In the genomic region with DNA sequence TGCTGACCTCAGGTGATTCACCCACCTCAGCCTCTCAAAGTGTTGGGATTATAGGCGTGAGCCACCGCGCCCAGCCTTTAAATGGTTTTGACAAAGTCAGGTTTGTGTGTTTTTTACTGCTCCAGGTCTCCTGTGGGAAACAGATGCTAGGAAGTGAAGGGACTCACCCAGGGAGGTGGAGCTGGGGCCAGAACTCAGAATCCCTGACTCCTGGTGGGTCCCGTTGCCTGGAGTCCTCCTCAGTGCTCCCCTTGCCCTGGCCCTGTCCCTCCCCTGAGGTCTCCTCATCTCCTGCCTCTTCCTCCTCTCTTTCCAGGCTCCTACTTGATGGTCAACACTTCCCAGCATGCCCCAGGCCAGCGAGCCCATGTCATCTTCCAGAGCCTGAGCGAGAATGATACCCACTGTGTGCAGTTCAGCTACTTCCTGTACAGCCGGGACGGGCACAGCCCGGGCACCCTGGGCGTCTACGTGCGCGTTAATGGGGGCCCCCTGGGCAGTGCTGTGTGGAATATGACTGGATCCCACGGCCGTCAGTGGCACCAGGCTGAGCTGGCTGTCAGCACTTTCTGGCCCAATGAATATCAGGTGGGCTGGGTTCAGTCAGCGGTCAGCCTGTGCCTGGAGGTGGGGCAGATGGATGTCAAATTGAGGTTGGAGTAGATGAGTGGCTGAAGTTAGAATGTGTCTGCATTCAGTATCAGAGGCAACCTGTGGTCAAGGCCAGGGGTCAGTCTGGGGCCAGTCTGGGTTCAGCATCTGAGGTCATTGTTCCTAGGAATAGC, we compare ENCODE assay signal across 17 cellular contexts. TPM values are rescaled to one million over a fixed set of nuclear protein-coding genes. Genes with fewer than 3 reads are reported as not detected.
DNase-seq lines count a peak whose midpoint lies in the region; ATAC-seq, FAIRE-seq and TF ChIP-seq lines count a peak whose summit lies in the region.
"Had no signal": no experiment of that assay in that cellular context is flagged by ENCODE, and none has a peak within 500 bp of the region (broad histone marks: within the 10 kb centered on the region; RNA-seq: fewer than 3 reads in every experiment).

No MANE protein-coding gene starts in this region.

- H3K27ac ChIP-seq in HEK293 (ENCODE audit: extremely low read depth, low read depth, low read length), result no peak overlapping the region
- H3K27ac ChIP-seq in naive thymus-derived CD4-positive, alpha-beta T cell (ENCODE audit: low read depth, low read length), result no peak overlapping the region
- H3K27ac ChIP-seq: SK-N-MC had no signal

- peaks cover 53% of the 10 kb centered on the region for H3K27me3 Mint-ChIP-seq in central memory CD8-positive, alpha-beta T cell
- H3K27me3 Mint-ChIP-seq in naive thymus-derived CD4-positive, alpha-beta T cell, result peaks cover 29 to 54% (median 42%) of the 10 kb centered on the region in 5 donors

- POLR2A ChIA-PET in HEK293 (lab: Yijun Ruan, JAX), result interaction anchor here (0.6 kb wide), 1 partner anchor 747 kb away, joined by 3 read pairs; no protein-coding TSS in a partner anchor
- POLR2A ChIA-PET in naive thymus-derived CD4-positive, alpha-beta T cell (lab: Charles Lee), result no interaction called here

- H3K4me3 Mint-ChIP-seq in central memory CD8-positive, alpha-beta T cell, result peak overlapping the region; percentile 23
- peak overlapping the region in 6 of 10 donors; percentile 27 to 81 (median 46) for H3K4me3 Mint-ChIP-seq in naive thymus-derived CD4-positive, alpha-beta T cell
- H3K4me3 Mint-ChIP-seq: activated naive CD8-positive, alpha-beta T cell treated with anti-CD3 and anti-CD28 coated beads for 36 hours had no signal

- ATAC-seq in central memory CD8-positive, alpha-beta T cell (replicated peaks; ENCODE audit: extremely low read depth, poor library complexity, severe bottlenecking), result no peak
- no peak for ATAC-seq in naive thymus-derived CD4-positive, alpha-beta T cell

- H3K27me3 ChIP-seq in naive thymus-derived CD4-positive, alpha-beta T cell (ENCODE audit: control insufficient read depth in 2 of 2, insufficient read depth in 2 of 2, low read length in 2 of 2), result peaks cover 0 to 12% of the 10 kb centered on the region in 2 donors

- no peaks in the 10 kb centered on the region for H3K9me3 ChIP-seq in HEK293 (ENCODE audit: control insufficient read depth, insufficient read depth, low read depth, low read length)
- no peaks in the 10 kb centered on the region for H3K9me3 ChIP-seq in naive thymus-derived CD4-positive, alpha-beta T cell (ENCODE audit: control insufficient read depth in 2 of 3, low read length in 3 of 3)

- no peak for TF ChIP-seq CTCF in HEK293 (tag by site-specific recombination; IDR thresholded peaks at IDR 0.05)

- no peaks in the 10 kb centered on the region for H3K36me3 Mint-ChIP-seq in central memory CD8-positive, alpha-beta T cell (ENCODE audit: insufficient read depth)
- H3K36me3 Mint-ChIP-seq in naive thymus-derived CD4-positive, alpha-beta T cell, result no peaks in the 10 kb centered on the region
- H3K36me3 Mint-ChIP-seq: activated naive CD8-positive, alpha-beta T cell treated with anti-CD3 and anti-CD28 coated beads for 36 hours had no signal

- peaks cover 0 to 36% of the 10 kb centered on the region in 2 experiments; a peak in 2 of 3 replicates for H3K36me3 ChIP-seq in HEK293 (ENCODE audit: control insufficient read depth in 2 of 2, insufficient read depth in 1 of 2, low read length in 2 of 2)
- no peaks in the 10 kb centered on the region for H3K36me3 ChIP-seq in naive thymus-derived CD4-positive, alpha-beta T cell (ENCODE audit: control insufficient read depth in 2 of 3, insufficient read depth in 3 of 3, low read length in 3 of 3)

- CTCF ChIA-PET in HEK293 (lab: Yijun Ruan, JAX), result interaction anchor here (0.7 kb wide), 3 partner anchors 14 to 708 kb away, joined by 3 to 4 read pairs (median 3); no protein-coding TSS in a partner anchor
- CTCF ChIA-PET in naive thymus-derived CD4-positive, alpha-beta T cell (lab: Charles Lee), result no interaction called here

- H3K4me1 ChIP-seq in HEK293 (ENCODE audit: control insufficient read depth, insufficient read depth, low read length), result peaks cover 9% of the 10 kb centered on the region
- peaks cover 0 to 2% of the 10 kb centered on the region in 2 donors for H3K4me1 ChIP-seq in naive thymus-derived CD4-positive, alpha-beta T cell (ENCODE audit: control insufficient read depth in 2 of 2, insufficient read depth in 2 of 2, low read length in 2 of 2)

- intact Hi-C loops in naive thymus-derived CD4-positive, alpha-beta T cell (cut with micrococcal nuclease), result no loop called here

- no peak overlapping the region for H3K4me3 ChIP-seq in HEK293 (ENCODE audit: low read depth, low read length)
- H3K4me3 ChIP-seq in naive thymus-derived CD4-positive, alpha-beta T cell (ENCODE audit: low read length), result no peak overlapping the region

- H3K27ac Mint-ChIP-seq in central memory CD8-positive, alpha-beta T cell (ENCODE audit: low read depth), result no peak overlapping the region
- no peak overlapping the region for H3K27ac Mint-ChIP-seq in naive thymus-derived CD4-positive, alpha-beta T cell
- H3K27ac Mint-ChIP-seq: activated naive CD8-positive, alpha-beta T cell treated with anti-CD3 and anti-CD28 coated beads for 36 hours had no signal

- DNase-seq in CD1c-positive myeloid dendritic cell (ENCODE audit: extremely low spot score) (peak; percentile 4), NCI-H1092 treated with DMSO at 0.1 percent for 48 hours (lab: John Stamatoyannopoulos, UW) (no peak), NCI-H146 (lab: John Stamatoyannopoulos, UW) (no peak), AML-193 (lab: John Stamatoyannopoulos, UW) (no peak), urothelium cell line (ENCODE audit: low spot score) (no peak)
- no peak for DNase-seq in central memory CD8-positive, alpha-beta T cell (ENCODE audit: low spot score in 2 of 2)
- no peak for DNase-seq in naive thymus-derived CD4-positive, alpha-beta T cell
- DNase-seq: activated naive CD8-positive, alpha-beta T cell treated with anti-CD3 and anti-CD28 coated beads for 36 hours; activated T-cell treated with anti-CD3 and anti-CD28 coated beads for 4 hours; effector CD4-positive, alpha-beta T cell; head of caudate nucleus; NCI-H748 treated with DMSO at 0.1 percent for 48 hours; PC-3; small intestine had no signal

- no peak for FAIRE-seq in urothelium cell line (lab: Jason Lieb, UNC)
- FAIRE-seq: small intestine, TTC549 had no signal

- no peaks in the 10 kb centered on the region for H3K9me3 Mint-ChIP-seq in central memory CD8-positive, alpha-beta T cell
- no peaks in the 10 kb centered on the region for H3K9me3 Mint-ChIP-seq in naive thymus-derived CD4-positive, alpha-beta T cell
- H3K9me3 Mint-ChIP-seq: activated naive CD8-positive, alpha-beta T cell treated with anti-CD3 and anti-CD28 coated beads for 36 hours had no signal

- peaks cover 8% of the 10 kb centered on the region for H3K4me1 Mint-ChIP-seq in central memory CD8-positive, alpha-beta T cell
- peaks cover 0 to 8% (median 6%) of the 10 kb centered on the region in 7 donors for H3K4me1 Mint-ChIP-seq in naive thymus-derived CD4-positive, alpha-beta T cell

TF ChIP-seq in HEK293, 187 proteins besides CTCF, POLR2A, EP300 and RAD21:
- TF ChIP-seq ZNF501 (tag by site-specific recombination; IDR thresholded peaks at IDR 0.05) (no peak), ZFP69B (tag by site-specific recombination; IDR thresholded peaks at IDR 0.05) (peak; percentile 57; the same call in 1 of the 2 replicates)
- TF ChIP-seq, protein P1, sequence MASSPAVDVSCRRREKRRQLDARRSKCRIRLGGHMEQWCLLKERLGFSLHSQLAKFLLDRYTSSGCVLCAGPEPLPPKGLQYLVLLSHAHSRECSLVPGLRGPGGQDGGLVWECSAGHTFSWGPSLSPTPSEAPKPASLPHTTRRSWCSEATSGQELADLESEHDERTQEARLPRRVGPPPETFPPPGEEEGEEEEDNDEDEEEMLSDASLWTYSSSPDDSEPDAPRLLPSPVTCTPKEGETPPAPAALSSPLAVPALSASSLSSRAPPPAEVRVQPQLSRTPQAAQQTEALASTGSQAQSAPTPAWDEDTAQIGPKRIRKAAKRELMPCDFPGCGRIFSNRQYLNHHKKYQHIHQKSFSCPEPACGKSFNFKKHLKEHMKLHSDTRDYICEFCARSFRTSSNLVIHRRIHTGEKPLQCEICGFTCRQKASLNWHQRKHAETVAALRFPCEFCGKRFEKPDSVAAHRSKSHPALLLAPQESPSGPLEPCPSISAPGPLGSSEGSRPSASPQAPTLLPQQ (tag by site-specific recombination; IDR thresholded peaks at IDR 0.05), result 0 out of 2 replicates have a peak, but pooled peaks have one; percentile 17

RNA-seq across cellular contexts. Expression of a gene that starts 22.1 kb away (rescaled TPM):
- total RNA-seq in naive thymus-derived CD4-positive, alpha-beta T cell, result under 1 TPM in 2 of 5 experiments, not detected in 3; 0.17 to 0.42 TPM
- polyA plus RNA-seq in naive thymus-derived CD4-positive, alpha-beta T cell, result not detected

RNA-seq across cellular contexts. Expression of a gene that starts 27.6 kb away (rescaled TPM):
- total RNA-seq in naive thymus-derived CD4-positive, alpha-beta T cell, result 10 to 100 TPM in 4 of 5 experiments, 1 to 10 TPM in 1; 8.6 to 24.4 (median 16.8) TPM
- polyA plus RNA-seq in naive thymus-derived CD4-positive, alpha-beta T cell, result 10 to 100 TPM; 18.3 to 20.5 TPM
